ENCODE assay signal across 1 cellular context in genomic region chr19:51607920-51608562, GRCh38.
A peak's percentile ranks its signal among the peaks of the same experiment; 100 is the strongest.
TF ChIP-seq lines count a peak whose summit lies in the region.

No MANE protein-coding gene starts in this region.

TF ChIP-seq in SK-N-SH, 30 proteins besides CTCF, POLR2A, EP300 and RAD21 (continued from another document):
- TF ChIP-seq REST (IDR thresholded peaks at IDR 0.05; ENCODE audit: low read depth, low read length): peak; percentile 99
- no peak for TF ChIP-seq ELF1 (IDR thresholded peaks at IDR 0.05)
